In the genomic region with DNA sequence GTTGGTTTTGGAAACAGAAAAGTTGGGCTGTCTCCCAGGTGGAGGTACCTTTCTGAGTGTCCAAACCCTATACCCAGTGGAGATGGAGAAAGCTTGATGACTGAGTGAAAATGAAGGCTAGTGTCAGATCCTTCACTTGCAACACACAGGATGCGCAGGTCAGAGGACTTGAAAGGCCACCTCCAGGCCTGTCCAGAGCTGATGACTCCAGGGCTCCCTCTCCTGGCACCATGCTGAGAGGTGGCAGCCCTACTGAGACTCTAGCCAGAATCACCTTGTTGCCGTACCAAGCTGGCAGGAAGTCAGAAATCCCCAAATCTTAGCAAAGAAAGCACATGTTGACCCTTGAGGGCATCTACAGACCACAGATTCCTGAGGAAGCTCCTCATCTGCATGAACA, we compare ENCODE assay signal across 8 cellular contexts. TPM values are rescaled to one million over a fixed set of nuclear protein-coding genes. Genes with fewer than 3 reads are reported as not detected.
A peak's percentile ranks its signal among the peaks of the same experiment; 100 is the strongest.
DNase-seq lines count a peak whose midpoint lies in the region; ATAC-seq and TF ChIP-seq lines count a peak whose summit lies in the region.

No MANE protein-coding gene starts in this region.

- H3K4me3 ChIP-seq in NB4 (ENCODE audit: low read depth, low read length) (no peak overlapping the region), cardiac fibroblast (replicated peaks in 1 of 2; ENCODE audit: low read depth in 2 of 2, low read length in 2 of 2) (no peak overlapping the region)

- in situ Hi-C loops in KBM-7 (cut with MboI; ENCODE audit: low pct_unique_long_range_greater_than_20kb, low sequenced_read_pairs), result no loop called here

- ATAC-seq in GM21381 (IDR thresholded peaks at IDR 0.05; ENCODE audit: unreplicated experiment), result no peak

- peak; percentile 62 for TF ChIP-seq CTCF in NB4 (IDR thresholded peaks at IDR 0.05; ENCODE audit: low read depth, low read length)
- peak; percentile 59 for TF ChIP-seq CTCF in cardiac fibroblast (IDR thresholded peaks at IDR 0.05; ENCODE audit: low read depth, low read length)

- TF ChIP-seq POLR2A in NB4 (IDR thresholded peaks at IDR 0.05; ENCODE audit: extremely low read depth, insufficient read length), result no peak

- DNase-seq in SIG-M5 treated with dmso at 0.1 percent for 504 hours (lab: John Stamatoyannopoulos, UW; ENCODE audit: unreplicated experiment) (peak; percentile 15), SIG-M5 (lab: John Stamatoyannopoulos, UW) (no peak), NB4 (ENCODE audit: low read depth) (peak; percentile 51), cardiac fibroblast (ENCODE audit: low read depth in 2 of 2) (peak in 1 of 2 donors; percentile 34), renal cortical epithelial cell (ENCODE audit: low read depth) (peak; percentile 22), KBM-7 (no peak), NCI-H2171 (lab: John Stamatoyannopoulos, UW) (no peak)

RNA-seq across cellular contexts. Expression of gene KNCN, which starts 16.4 kb away (rescaled TPM):
- total RNA-seq in renal cortical epithelial cell, result not detected in 2 replicates

RNA-seq across cellular contexts. Expression of gene DMBX1, which starts 45.4 kb away (rescaled TPM):
- total RNA-seq in renal cortical epithelial cell, result not detected in 2 replicates

Comparison
In these comparisons a context has a peak if more than half of its experiments do, and no peak if none do; other contexts are left out.
1. DNase-seq: peak in SIG-M5 treated with dmso at 0.1 percent for 504 hours (single experiment), NB4 (single experiment) and renal cortical epithelial cell (single experiment); none in SIG-M5 (single experiment), KBM-7 (single experiment) and NCI-H2171 (single experiment).